Comparison of ENCODE assay signal across 16 cellular contexts in genomic region chr15:94075349-94075748, GRCh38.
DNase-seq lines count a peak whose midpoint lies in the region; ATAC-seq and TF ChIP-seq lines count a peak whose summit lies in the region.
"Had no signal": no experiment of that assay in that cellular context is flagged by ENCODE, and none has a peak within 500 bp of the region (broad histone marks: within the 10 kb centered on the region; RNA-seq: fewer than 3 reads in every experiment).

No MANE protein-coding gene starts in this region.

- no peak overlapping the region for H2AK5ac ChIP-seq in H9 (ENCODE audit: insufficient read length, low read length)

- H3K36me3 Mint-ChIP-seq in H9 (ENCODE audit: insufficient read depth in 1 of 3, low read depth in 3 of 3): no peaks in the 10 kb centered on the region

- H3K14ac ChIP-seq in H9 (ENCODE audit: insufficient read depth, low read length): no peak overlapping the region

- TF ChIP-seq POLR2A in tibial nerve (IDR thresholded peaks at IDR 0.05): no peak

- peak overlapping the region in 3 of 4 donors; percentile 18 to 82 (median 25) for H3K27ac ChIP-seq in tibial nerve
- H3K27ac ChIP-seq in H9 (ENCODE audit: insufficient read length, low read depth, low read length): no peak overlapping the region
- H3K27ac ChIP-seq: 22Rv1, KMS-11, right lobe of liver had no signal

- H3K27ac Mint-ChIP-seq in H9: no peak overlapping the region
- H3K27ac Mint-ChIP-seq: activated T-helper 1 cell treated with anti-CD3 and anti-CD28 coated beads, Interleukin-12 subunit alpha, Interleukin-12 subunit beta, Interleukin-2, Interleukin-4 antibody, amounts not matched to agents 30 ng/mL and 10 ng/mL and 1 ng/mL, durations not matched to agents 14 hours and 24 hours and 36 hours had no signal

- H4K8ac ChIP-seq in H9 (replicated peaks; ENCODE audit: insufficient read length, low read depth, low read length): no peak overlapping the region

- H3K79me1 ChIP-seq in H9 (ENCODE audit: insufficient read depth, low read depth, low read length, poor library complexity, severe bottlenecking): no peaks in the 10 kb centered on the region

- no peaks in the 10 kb centered on the region for H4K20me1 ChIP-seq in H9 (ENCODE audit: control insufficient read depth, insufficient read depth, insufficient read length)

- no peak overlapping the region for H2BK12ac ChIP-seq in H9 (ENCODE audit: insufficient read length, low read depth, low read length)

- no peaks in the 10 kb centered on the region for H3K27me3 Mint-ChIP-seq in H9 (ENCODE audit: low read depth)

- no peak overlapping the region for H2BK15ac ChIP-seq in H9 (ENCODE audit: low read depth, low read length)

- no peak overlapping the region for H3K23ac ChIP-seq in H9 (ENCODE audit: insufficient read length, low read depth, low read length)

- peaks cover 4 to 6% of the 10 kb centered on the region in 2 experiments for H3K4me1 Mint-ChIP-seq in H9

- DNase-seq in DMS 273 (lab: John Stamatoyannopoulos, UW; ENCODE audit: unreplicated experiment): peak; percentile 40
- no peak for DNase-seq in DMS 273 treated with DMSO at 0.1 percent for 48 hours (lab: John Stamatoyannopoulos, UW)
- peak; percentile 87 for DNase-seq in fibroblast of mammary gland (ENCODE audit: low read depth)
- peak in 2 of 3 donors; percentile 46 to 49 for DNase-seq in mucosa of descending colon
- DNase-seq in tibial nerve (ENCODE audit: low spot score in 2 of 2): peak; percentile 80 to 89
- DNase-seq in NCI-H2029 treated with DMSO at 0.1 percent for 48 hours (lab: John Stamatoyannopoulos, UW): no peak
- DNase-seq in H9: no peak
- no peak for DNase-seq in activated gamma-delta T cell treated with Interleukin-2 at 50 U/mL for 16 hours
- DNase-seq: activated CD4-positive, alpha-beta T cell treated with anti-CD3 and anti-CD28 coated beads for 48 hours; COR-L47; NCI-H187; OCI-M1; right lobe of liver had no signal

- H3K4ac ChIP-seq in H9 (ENCODE audit: low read depth, low read length): no peak overlapping the region

- intact Hi-C loops in mucosa of descending colon (cut with DNase I, micrococcal nuclease): no loop called here

- H3K4me2 ChIP-seq in H9 (ENCODE audit: insufficient read depth, insufficient read length, low read length): no peak overlapping the region
- H3K4me2 ChIP-seq: KMS-11 had no signal

- no peaks in the 10 kb centered on the region for H3K9me3 Mint-ChIP-seq in H9
- H3K9me3 Mint-ChIP-seq: activated T-helper 1 cell treated with anti-CD3 and anti-CD28 coated beads, Interleukin-12 subunit alpha, Interleukin-12 subunit beta, Interleukin-2, Interleukin-4 antibody, amounts not matched to agents 30 ng/mL and 10 ng/mL and 1 ng/mL, durations not matched to agents 14 hours and 24 hours and 36 hours had no signal

- no peak overlapping the region for H3K9ac ChIP-seq in H9 (ENCODE audit: extremely low read depth, insufficient read length, low read length)
- H3K9ac ChIP-seq: KMS-11 had no signal

- H3T11ph ChIP-seq in H9 (ENCODE audit: low read length): no peak overlapping the region

- no peaks in the 10 kb centered on the region for H3K79me2 ChIP-seq in H9 (ENCODE audit: insufficient read depth, low read length)

- H3K9me3 ChIP-seq in mucosa of descending colon (no peaks in the 10 kb centered on the region), tibial nerve (no peaks in the 10 kb centered on the region), H9 (ENCODE audit: control insufficient read depth, low read depth, low read length) (no peaks in the 10 kb centered on the region)
- H3K9me3 ChIP-seq: right lobe of liver had no signal

- H4K91ac ChIP-seq in H9 (ENCODE audit: insufficient read length, low read depth, low read length): no peak overlapping the region

- H4K5ac ChIP-seq in H9 (ENCODE audit: insufficient read length, low read depth, low read length): no peak overlapping the region

- no peak overlapping the region for H2AFZ ChIP-seq in H9 (ENCODE audit: low read length)

- peak; percentile 91 to 93 for TF ChIP-seq EP300 in tibial nerve (IDR thresholded peaks at IDR 0.05)

- peak; percentile 56 for ATAC-seq in mucosa of descending colon
- ATAC-seq: right lobe of liver had no signal

- H3K36me3 ChIP-seq in mucosa of descending colon (ENCODE audit: low read depth) (no peaks in the 10 kb centered on the region), tibial nerve (no peaks in the 10 kb centered on the region)
- H3K36me3 ChIP-seq: right lobe of liver had no signal

- no peak overlapping the region for H2BK120ac ChIP-seq in H9 (ENCODE audit: low read depth, low read length, poor library complexity, severe bottlenecking)

- no peak overlapping the region for H3K18ac ChIP-seq in H9 (ENCODE audit: insufficient read length, low read depth, low read length)

- no peak overlapping the region for H2BK20ac ChIP-seq in H9 (ENCODE audit: low read depth, low read length, poor library complexity, severe bottlenecking)

- no peak overlapping the region for H3K4me3 ChIP-seq in fibroblast of mammary gland (ENCODE audit: control insufficient read depth, low read depth, low read length)
- no peak overlapping the region for H3K4me3 ChIP-seq in mucosa of descending colon
- H3K4me3 ChIP-seq in tibial nerve: no peak overlapping the region
- H3K4me3 ChIP-seq: right lobe of liver had no signal

- no peak overlapping the region for H3K56ac ChIP-seq in H9 (ENCODE audit: insufficient read length, low read depth, low read length)

- H3K4me3 Mint-ChIP-seq in H9: no peak overlapping the region
- H3K4me3 Mint-ChIP-seq: activated T-helper 1 cell treated with anti-CD3 and anti-CD28 coated beads, Interleukin-12 subunit alpha, Interleukin-12 subunit beta, Interleukin-2, Interleukin-4 antibody, amounts not matched to agents 30 ng/mL and 10 ng/mL and 1 ng/mL, durations not matched to agents 14 hours and 24 hours and 36 hours had no signal

- no peak for TF ChIP-seq CTCF in fibroblast of mammary gland (conservative IDR thresholded peaks at IDR 0.05; ENCODE audit: control insufficient read depth, insufficient read depth, low read depth, low read length)
- no peak for TF ChIP-seq CTCF in mucosa of descending colon (IDR thresholded peaks at IDR 0.05)
- peak in 1 of 5 experiments; percentile 25 for TF ChIP-seq CTCF in tibial nerve (IDR thresholded peaks at IDR 0.05)
- no peak for TF ChIP-seq CTCF in H9 (conservative IDR thresholded peaks at IDR 0.05)

- H3K27me3 ChIP-seq in tibial nerve (no peaks in the 10 kb centered on the region), H9 (ENCODE audit: insufficient read depth, low read length) (no peaks in the 10 kb centered on the region)
- H3K27me3 ChIP-seq: right lobe of liver had no signal

- 34 to 39% methylated on average over 9 of the region's 9 CpGs for WGBS in tibial nerve, 2 donors
- WGBS in H9 (ENCODE audit: extremely low coverage, insufficient read length, low lambda C conversion rate): no CpG with 5 or more reads among the region's 9 CpGs

- H3K4me1 ChIP-seq in mucosa of descending colon (ENCODE audit: low read depth): peaks cover 2% of the 10 kb centered on the region
- H3K4me1 ChIP-seq in tibial nerve: peaks cover 0 to 27% (median 3%) of the 10 kb centered on the region in 4 donors
- H3K4me1 ChIP-seq in H9 (ENCODE audit: insufficient read depth, low read length): no peaks in the 10 kb centered on the region; the same call in 1 of the 2 replicates
- H3K4me1 ChIP-seq: right lobe of liver had no signal

- H2BK5ac ChIP-seq in H9 (ENCODE audit: insufficient read length, low read length): no peak overlapping the region

- H3K23me2 ChIP-seq in H9 (ENCODE audit: insufficient read length, low read depth, low read length, poor library complexity, severe bottlenecking): no peaks in the 10 kb centered on the region

Comparison
In these comparisons a context has a peak if more than half of its experiments do, and no peak if none do; other contexts are left out.
1. DNase-seq: peak in DMS 273 (single experiment), fibroblast of mammary gland (single experiment), mucosa of descending colon (2 of 3) and tibial nerve (2 of 2); none in DMS 273 treated with DMSO at 0.1 percent for 48 hours (single experiment), NCI-H2029 treated with DMSO at 0.1 percent for 48 hours (single experiment), H9 (single experiment) and activated gamma-delta T cell treated with Interleukin-2 at 50 U/mL for 16 hours (single experiment).